In the genomic region with DNA sequence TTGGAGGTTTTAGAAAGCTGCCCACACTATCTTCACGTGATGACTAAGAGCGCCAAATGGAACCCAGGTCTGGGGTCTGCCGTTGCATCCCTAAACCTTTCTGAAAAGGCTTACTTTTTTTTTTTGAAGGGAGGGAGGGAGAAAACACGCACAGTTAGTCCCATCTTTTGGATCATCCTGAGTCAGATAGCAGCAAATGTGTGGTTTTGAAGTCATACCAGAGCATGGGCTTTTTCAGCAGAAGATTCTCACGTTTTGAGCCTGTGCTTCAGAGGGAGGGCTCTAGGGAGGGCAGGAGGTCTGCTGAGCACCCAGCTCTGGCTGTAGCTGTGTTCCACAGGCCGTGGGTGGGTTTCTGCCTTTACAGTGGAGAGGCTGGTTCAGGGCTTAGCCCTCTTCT, we compare ENCODE assay signal across 25 cellular contexts.
DNase-seq lines count a peak whose midpoint lies in the region; ATAC-seq, FAIRE-seq and TF ChIP-seq lines count a peak whose summit lies in the region.
"Had no signal": no experiment of that assay in that cellular context is flagged by ENCODE, and none has a peak within 500 bp of the region (broad histone marks: within the 10 kb centered on the region; RNA-seq: fewer than 3 reads in every experiment).

No MANE protein-coding gene starts in this region.

- no peak for TF ChIP-seq CTCF in GM23338 (conservative IDR thresholded peaks at IDR 0.05; ENCODE audit: low read depth in 2 of 2)
- no peak for TF ChIP-seq CTCF in astrocyte (IDR thresholded peaks at IDR 0.05; ENCODE audit: insufficient read depth, low read depth, low read length)
- no peak for TF ChIP-seq CTCF in H9 (conservative IDR thresholded peaks at IDR 0.05)

- no peak overlapping the region for H3K18ac ChIP-seq in H9 (ENCODE audit: insufficient read length, low read depth, low read length)

- no peak overlapping the region for H2BK5ac ChIP-seq in H9 (ENCODE audit: insufficient read length, low read length)

- no peaks in the 10 kb centered on the region for H3K79me1 ChIP-seq in H9 (ENCODE audit: insufficient read depth, low read depth, low read length, poor library complexity, severe bottlenecking)

- H3K4me2 ChIP-seq in GM23338 (no peak overlapping the region), astrocyte (ENCODE audit: low read length) (no peak overlapping the region), H9 (ENCODE audit: insufficient read depth, insufficient read length, low read length) (no peak overlapping the region)

- no peak overlapping the region for H3K4me3 Mint-ChIP-seq in GM23338
- no peak overlapping the region for H3K4me3 Mint-ChIP-seq in astrocyte (ENCODE audit: unreplicated experiment)
- H3K4me3 Mint-ChIP-seq in H9 = no peak overlapping the region
- H3K4me3 Mint-ChIP-seq: CD4-positive, CD25-positive, alpha-beta regulatory T cell; stimulated activated naive B cell treated with anti-CD40 and anti-IgM and Interleukin-4, amounts not matched to agents 10 μg/mL and 1 μg/mL and 100 μg/mL, for 72 hours; T-helper 2 cell treated with Interferon-gamma antibody and Interleukin-4, amounts not matched to agents 5 μg/mL and 100 μg/mL, for 36 hours had no signal

- H3F3A ChIP-seq in GM23338 (replicated peaks; ENCODE audit: low read depth) = no peaks in the 10 kb centered on the region

- H3K36me3 Mint-ChIP-seq in GM23338 (ENCODE audit: low read depth) = no peaks in the 10 kb centered on the region
- H3K36me3 Mint-ChIP-seq in astrocyte (ENCODE audit: low read depth, unreplicated experiment) = peaks cover 6% of the 10 kb centered on the region
- H3K36me3 Mint-ChIP-seq in H9 (ENCODE audit: insufficient read depth in 1 of 3, low read depth in 3 of 3) = no peaks in the 10 kb centered on the region; a peak in 1 of 7 replicates
- H3K36me3 Mint-ChIP-seq: activated naive CD4-positive, alpha-beta T cell treated with anti-CD3 and anti-CD28 coated beads, Interleukin-2, amount 50 U/mL, for 72 hours had no signal

- no peak overlapping the region for H4K8ac ChIP-seq in H9 (replicated peaks; ENCODE audit: insufficient read length, low read depth, low read length)

- peaks cover 1% of the 10 kb centered on the region for H3K27me3 Mint-ChIP-seq in GM23338 (ENCODE audit: insufficient read depth, low read depth, poor library complexity)
- peaks cover 2% of the 10 kb centered on the region for H3K27me3 Mint-ChIP-seq in astrocyte (ENCODE audit: low read depth, unreplicated experiment)
- H3K27me3 Mint-ChIP-seq in H9 (ENCODE audit: low read depth) = no peaks in the 10 kb centered on the region; the same call in 1 of the 2 replicates
- H3K27me3 Mint-ChIP-seq: CD4-positive, CD25-positive, alpha-beta regulatory T cell; stimulated activated naive B cell treated with anti-CD40 and anti-IgM and Interleukin-4, amounts not matched to agents 10 μg/mL and 1 μg/mL and 100 μg/mL, for 72 hours had no signal

- H3K56ac ChIP-seq in H9 (ENCODE audit: insufficient read length, low read depth, low read length) = no peak overlapping the region

- H4K91ac ChIP-seq in H9 (ENCODE audit: insufficient read length, low read depth, low read length) = no peak overlapping the region

- WGBS in H9 (ENCODE audit: extremely low coverage, insufficient read length, low lambda C conversion rate) = no CpG with 5 or more reads among the region's 6 CpGs

- no peak for ATAC-seq in GM23338
- ATAC-seq in HG02763 (IDR thresholded peaks at IDR 0.05; ENCODE audit: unreplicated experiment) = no peak
- no peak for ATAC-seq in HG02885 (IDR thresholded peaks at IDR 0.05; ENCODE audit: poor library complexity, unreplicated experiment)
- ATAC-seq: activated naive CD4-positive, alpha-beta T cell treated with anti-CD3 and anti-CD28 coated beads, Interleukin-2, amount 50 U/mL, for 72 hours; SK-N-SH treated with all-trans-retinoic acid at 6 μM for 48 hours; stimulated activated naive B cell treated with anti-CD40 and anti-IgM and Interleukin-4, amounts not matched to agents 10 μg/mL and 1 μg/mL and 100 μg/mL, for 72 hours had no signal

- no peak overlapping the region for H2AK5ac ChIP-seq in H9 (ENCODE audit: insufficient read length, low read length)

- intact Hi-C loops in posterior vena cava (cut with DNase I) = no loop called here

- no peak overlapping the region for H4K5ac ChIP-seq in H9 (ENCODE audit: insufficient read length, low read depth, low read length)

- no peak overlapping the region for H3K9ac ChIP-seq in astrocyte (ENCODE audit: low read length)
- no peak overlapping the region for H3K9ac ChIP-seq in H9 (ENCODE audit: extremely low read depth, insufficient read length, low read length)

- H3K27ac ChIP-seq in GM23338 (ENCODE audit: low read depth) (peak overlapping the region; percentile 60; the same call in 1 of the 2 replicates), astrocyte (ENCODE audit: low read depth, low read length) (no peak overlapping the region), H9 (ENCODE audit: insufficient read length, low read depth, low read length) (no peak overlapping the region)
- H3K27ac ChIP-seq: testis, vagina, WERI-Rb-1 had no signal

- H3K27ac Mint-ChIP-seq in GM23338 (no peak overlapping the region), astrocyte (ENCODE audit: unreplicated experiment) (peak overlapping the region; percentile 83), H9 (no peak overlapping the region; a peak in 1 of 7 replicates)
- H3K27ac Mint-ChIP-seq: CD4-positive, CD25-positive, alpha-beta regulatory T cell; T-helper 2 cell treated with Interferon-gamma antibody and Interleukin-4, amounts not matched to agents 5 μg/mL and 100 μg/mL, for 36 hours had no signal

- H3K4me3 ChIP-seq in GM23338 (no peak overlapping the region), astrocyte (ENCODE audit: insufficient read depth, low read depth, low read length) (no peak overlapping the region)
- H3K4me3 ChIP-seq: dorsolateral prefrontal cortex, testis had no signal

- no peak for FAIRE-seq in astrocyte (lab: Jason Lieb, UNC)
- FAIRE-seq: endothelial cell of umbilical vein had no signal

- H2AFZ ChIP-seq in GM23338 (no peak overlapping the region), astrocyte (ENCODE audit: low read depth, low read length) (no peak overlapping the region), H9 (ENCODE audit: low read length) (no peak overlapping the region)

- no peaks in the 10 kb centered on the region for H3K9me3 Mint-ChIP-seq in GM23338
- no peaks in the 10 kb centered on the region for H3K9me3 Mint-ChIP-seq in astrocyte (ENCODE audit: unreplicated experiment)
- H3K9me3 Mint-ChIP-seq in H9 = no peaks in the 10 kb centered on the region
- H3K9me3 Mint-ChIP-seq: activated naive CD4-positive, alpha-beta T cell treated with anti-CD3 and anti-CD28 coated beads, Interleukin-2, amount 50 U/mL, for 72 hours; CD4-positive, CD25-positive, alpha-beta regulatory T cell; stimulated activated naive B cell treated with anti-CD40 and anti-IgM and Interleukin-4, amounts not matched to agents 10 μg/mL and 1 μg/mL and 100 μg/mL, for 72 hours; T-helper 2 cell treated with Interferon-gamma antibody and Interleukin-4, amounts not matched to agents 5 μg/mL and 100 μg/mL, for 36 hours had no signal

- H3K27me3 ChIP-seq in GM23338 (ENCODE audit: insufficient read depth) (no peaks in the 10 kb centered on the region), astrocyte (ENCODE audit: insufficient read depth, low read length) (no peaks in the 10 kb centered on the region), H9 (ENCODE audit: insufficient read depth, low read length) (no peaks in the 10 kb centered on the region)
- H3K27me3 ChIP-seq: dorsolateral prefrontal cortex, testis, vagina had no signal

- H4K20me1 ChIP-seq in GM23338 (replicated peaks; ENCODE audit: insufficient read depth) = no peaks in the 10 kb centered on the region
- H4K20me1 ChIP-seq in astrocyte (ENCODE audit: insufficient read depth, low read length) = peaks cover 5% of the 10 kb centered on the region
- no peaks in the 10 kb centered on the region for H4K20me1 ChIP-seq in H9 (ENCODE audit: control insufficient read depth, insufficient read depth, insufficient read length)

- no peak overlapping the region for H3K23ac ChIP-seq in H9 (ENCODE audit: insufficient read length, low read depth, low read length)

- H3K4me1 Mint-ChIP-seq in GM23338 (peaks cover 1% of the 10 kb centered on the region), astrocyte (ENCODE audit: low read depth, unreplicated experiment) (peaks cover 25% of the 10 kb centered on the region), H9 (peaks cover 18 to 19% of the 10 kb centered on the region in 2 experiments)

- H3K36me3 ChIP-seq in GM23338 (ENCODE audit: insufficient read depth) (no peaks in the 10 kb centered on the region), astrocyte (ENCODE audit: insufficient read depth, low read length) (no peaks in the 10 kb centered on the region)
- H3K36me3 ChIP-seq: vagina, WERI-Rb-1 had no signal

- H3K79me2 ChIP-seq in GM23338 (replicated peaks; ENCODE audit: insufficient read depth) (no peaks in the 10 kb centered on the region), astrocyte (ENCODE audit: insufficient read depth, low read length) (no peaks in the 10 kb centered on the region), H9 (ENCODE audit: insufficient read depth, low read length) (no peaks in the 10 kb centered on the region)

- H3K14ac ChIP-seq in H9 (ENCODE audit: insufficient read depth, low read length) = no peak overlapping the region

- H3K23me2 ChIP-seq in H9 (ENCODE audit: insufficient read length, low read depth, low read length, poor library complexity, severe bottlenecking) = no peaks in the 10 kb centered on the region

- no peak overlapping the region for H2BK20ac ChIP-seq in H9 (ENCODE audit: low read depth, low read length, poor library complexity, severe bottlenecking)

- H2BK15ac ChIP-seq in H9 (ENCODE audit: low read depth, low read length) = no peak overlapping the region

- no peak overlapping the region for H3T11ph ChIP-seq in H9 (ENCODE audit: low read length)

- no peak overlapping the region for H2BK120ac ChIP-seq in H9 (ENCODE audit: low read depth, low read length, poor library complexity, severe bottlenecking)

- no peaks in the 10 kb centered on the region for H3K9me2 ChIP-seq in GM23338 (ENCODE audit: insufficient read depth)

- no peak overlapping the region for H2BK12ac ChIP-seq in H9 (ENCODE audit: insufficient read length, low read depth, low read length)

- H3K4ac ChIP-seq in H9 (ENCODE audit: low read depth, low read length) = no peak overlapping the region

- no peaks in the 10 kb centered on the region for H3K4me1 ChIP-seq in GM23338 (ENCODE audit: insufficient read depth)
- peaks cover 4% of the 10 kb centered on the region for H3K4me1 ChIP-seq in astrocyte (ENCODE audit: insufficient read depth, low read length)
- H3K4me1 ChIP-seq in H9 (ENCODE audit: insufficient read depth, low read length) = no peaks in the 10 kb centered on the region

- DNase-seq in AG20443 (ENCODE audit: low spot score) = peak; percentile 57
- DNase-seq in GM23338 (ENCODE audit: low spot score) = no peak
- peak; percentile 41 for DNase-seq in astrocyte (ENCODE audit: low read depth)
- DNase-seq in posterior vena cava (ENCODE audit: low spot score) = peak; percentile 58
- DNase-seq in H9 = no peak
- DNase-seq in OCI-M1 (lab: John Stamatoyannopoulos, UW) = no peak
- DNase-seq: CD4-positive, CD25-positive, alpha-beta regulatory T cell; cerebellar nuclear complex; KG1; mammary epithelial cell; NCI-H69; retina; stimulated activated CD4-positive, alpha-beta T cell treated with anti-CD3 and anti-CD28 coated beads, Interleukin-12 subunit alpha, Interleukin-12 subunit beta, amount 100 ng/mL, for 4 hours; stimulated activated CD4-positive, alpha-beta T cell treated with anti-CD3 and anti-CD28 coated beads, Interleukin-4, amount 100 ng/mL, for 24 hours; stimulated activated naive B cell treated with anti-CD40 and anti-IgM and Interleukin-4, amounts not matched to agents 10 μg/mL and 1 μg/mL and 100 μg/mL, for 72 hours; testis; WERI-Rb-1 had no signal

- H3K9me3 ChIP-seq in astrocyte (ENCODE audit: insufficient read depth, low read depth, low read length) = no peaks in the 10 kb centered on the region
- H3K9me3 ChIP-seq in H9 (ENCODE audit: control insufficient read depth, low read depth, low read length) = no peaks in the 10 kb centered on the region
- H3K9me3 ChIP-seq: testis, vagina had no signal

Comparison
In these comparisons a context has a peak if more than half of its experiments do, and no peak if none do; other contexts are left out.
1. DNase-seq: peak in AG20443 (single experiment), astrocyte (single experiment) and posterior vena cava (single experiment); none in GM23338 (single experiment), H9 (single experiment) and OCI-M1 (single experiment).